ENCODE assay signal across 11 cellular contexts in genomic region chr11:118001494-118001971, GRCh38. TPM values are rescaled to one million over a fixed set of nuclear protein-coding genes. Genes with fewer than 3 reads are reported as not detected.
DNase-seq lines count a peak whose midpoint lies in the region; ATAC-seq and TF ChIP-seq lines count a peak whose summit lies in the region.
"Had no signal": no experiment of that assay in that cellular context is flagged by ENCODE, and none has a peak within 500 bp of the region (broad histone marks: within the 10 kb centered on the region; RNA-seq: fewer than 3 reads in every experiment).

No MANE protein-coding gene starts in this region.

- H3K27ac ChIP-seq in MM.1S (ENCODE audit: low read length) = peak overlapping the region; percentile 11; the same call in 1 of the 2 replicates
- H3K27ac ChIP-seq in mucosa of rectum (ENCODE audit: low read depth in 2 of 2, low read length in 2 of 2) = peak overlapping the region; percentile 76 to 88

- intact Hi-C loops in activated T-helper 2 cell treated with anti-CD3 and anti-CD28 coated beads, Interferon-gamma antibody, Interleukin-2, Interleukin-4, amounts not matched to agents 10 μg/mL and 5 μg/mL and 100 μg/mL, durations not matched to agents 14 hours and 24 hours and 36 hours (cut with micrococcal nuclease) = no loop called here

- H3K27me3 Mint-ChIP-seq in activated T-helper 2 cell treated with anti-CD3 and anti-CD28 coated beads, Interferon-gamma antibody, Interleukin-2, Interleukin-4, amounts not matched to agents 10 μg/mL and 5 μg/mL and 100 μg/mL, durations not matched to agents 14 hours and 24 hours and 36 hours (ENCODE audit: low read depth) = no peaks in the 10 kb centered on the region

- H3K36me3 Mint-ChIP-seq in activated T-helper 2 cell treated with anti-CD3 and anti-CD28 coated beads, Interferon-gamma antibody, Interleukin-2, Interleukin-4, amounts not matched to agents 10 μg/mL and 5 μg/mL and 100 μg/mL, durations not matched to agents 14 hours and 24 hours and 36 hours (ENCODE audit: low read depth) = peaks cover 79% of the 10 kb centered on the region

- H3K27ac Mint-ChIP-seq in activated T-helper 2 cell treated with anti-CD3 and anti-CD28 coated beads, Interferon-gamma antibody, Interleukin-2, Interleukin-4, amounts not matched to agents 10 μg/mL and 5 μg/mL and 100 μg/mL, durations not matched to agents 14 hours and 24 hours and 36 hours = peak overlapping the region; percentile 99

- ATAC-seq in HG03159 (IDR thresholded peaks at IDR 0.05; ENCODE audit: unreplicated experiment) = no peak

- H3K4me2 ChIP-seq in MM.1S (ENCODE audit: low read depth, low read length) = peak overlapping the region; percentile 12; the same call in 1 of the 2 replicates

- TF ChIP-seq CTCF in MM.1S (IDR thresholded peaks at IDR 0.05; ENCODE audit: low read length) = no peak

- peaks cover 14% of the 10 kb centered on the region for H3K36me3 ChIP-seq in MM.1S (replicated peaks; ENCODE audit: insufficient read depth, low read length)
- peaks cover 0 to 6% of the 10 kb centered on the region in 2 donors for H3K36me3 ChIP-seq in mucosa of rectum (ENCODE audit: control insufficient read depth in 2 of 2, insufficient read depth in 2 of 2, low read length in 2 of 2)

- H3K79me2 ChIP-seq in MM.1S (ENCODE audit: low read length) = no peaks in the 10 kb centered on the region

- H3K4me3 Mint-ChIP-seq in activated T-helper 2 cell treated with anti-CD3 and anti-CD28 coated beads, Interferon-gamma antibody, Interleukin-2, Interleukin-4, amounts not matched to agents 10 μg/mL and 5 μg/mL and 100 μg/mL, durations not matched to agents 14 hours and 24 hours and 36 hours (ENCODE audit: low read depth) = peak overlapping the region; percentile 54
- H3K4me3 Mint-ChIP-seq: neural crest cell had no signal

- H3K9ac ChIP-seq in MM.1S (ENCODE audit: low read length) (no peak overlapping the region), mucosa of rectum (ENCODE audit: low read depth in 1 of 2, low read length in 2 of 2) (no peak overlapping the region)

- H3K27me3 ChIP-seq in MM.1S (replicated peaks; ENCODE audit: insufficient read depth, low read length) (no peaks in the 10 kb centered on the region), mucosa of rectum (ENCODE audit: control insufficient read depth in 2 of 2, insufficient read depth in 2 of 2, low read length in 2 of 2) (no peaks in the 10 kb centered on the region)

- peaks cover 13% of the 10 kb centered on the region; the same call in 1 of the 2 replicates for H3F3A ChIP-seq in MM.1S (ENCODE audit: insufficient read depth, low read length)

- peaks cover 38% of the 10 kb centered on the region for H3K4me1 ChIP-seq in MM.1S (ENCODE audit: low read length)
- peaks cover 14 to 32% of the 10 kb centered on the region in 2 donors for H3K4me1 ChIP-seq in mucosa of rectum (ENCODE audit: control insufficient read depth in 2 of 2, insufficient read depth in 2 of 2, low read length in 2 of 2)

- peaks cover 86% of the 10 kb centered on the region for H3K4me1 Mint-ChIP-seq in activated T-helper 2 cell treated with anti-CD3 and anti-CD28 coated beads, Interferon-gamma antibody, Interleukin-2, Interleukin-4, amounts not matched to agents 10 μg/mL and 5 μg/mL and 100 μg/mL, durations not matched to agents 14 hours and 24 hours and 36 hours (ENCODE audit: low read depth)

- H3K4me3 ChIP-seq in MM.1S (ENCODE audit: low read length) = no peak overlapping the region
- no peak overlapping the region for H3K4me3 ChIP-seq in mucosa of rectum (ENCODE audit: low read length in 2 of 2)

- peaks cover 10% of the 10 kb centered on the region for H3K9me3 Mint-ChIP-seq in activated T-helper 2 cell treated with anti-CD3 and anti-CD28 coated beads, Interferon-gamma antibody, Interleukin-2, Interleukin-4, amounts not matched to agents 10 μg/mL and 5 μg/mL and 100 μg/mL, durations not matched to agents 14 hours and 24 hours and 36 hours

- no peaks in the 10 kb centered on the region for H3K9me2 ChIP-seq in MM.1S (replicated peaks; ENCODE audit: insufficient read depth, low read length)

- H3K9me3 ChIP-seq in MM.1S (replicated peaks; ENCODE audit: insufficient read depth, low read length) (no peaks in the 10 kb centered on the region), mucosa of rectum (ENCODE audit: control insufficient read depth in 2 of 2, low read length in 2 of 2) (peaks cover 2 to 4% of the 10 kb centered on the region in 2 donors)

- H2AFZ ChIP-seq in MM.1S (ENCODE audit: low read length) = no peak overlapping the region

- peak; percentile 68 for DNase-seq in CD1c-positive myeloid dendritic cell (ENCODE audit: extremely low spot score)
- peak; percentile 35 for DNase-seq in MM.1S
- peak; percentile 56 for DNase-seq in activated T-helper 2 cell treated with anti-CD3 and anti-CD28 coated beads, Interferon-gamma antibody, Interleukin-2, Interleukin-4, amounts not matched to agents 10 μg/mL and 5 μg/mL and 100 μg/mL, durations not matched to agents 14 hours and 24 hours and 36 hours (ENCODE audit: low spot score)
- no peak for DNase-seq in NCI-H1048 (lab: John Stamatoyannopoulos, UW)
- no peak for DNase-seq in UCSD-AML1 (lab: John Stamatoyannopoulos, UW; ENCODE audit: unreplicated experiment)
- no peak for DNase-seq in AG08395 (ENCODE audit: low spot score)
- DNase-seq: NCI-H1417, SW 1271 had no signal

- H4K20me1 ChIP-seq in MM.1S (ENCODE audit: insufficient read depth, low read length) = no peaks in the 10 kb centered on the region

RNA-seq across cellular contexts. Expression of gene IL10RA, which starts 15.3 kb away (rescaled TPM):
- total RNA-seq in activated T-helper 2 cell treated with anti-CD3 and anti-CD28 coated beads, Interferon-gamma antibody, Interleukin-2, Interleukin-4, amounts not matched to agents 10 μg/mL and 5 μg/mL and 100 μg/mL, durations not matched to agents 14 hours and 24 hours and 36 hours = 144 and 147 TPM in 2 replicates

Comparison
In these comparisons a context has a peak if more than half of its experiments do, and no peak if none do; other contexts are left out.
1. DNase-seq: peak in CD1c-positive myeloid dendritic cell (single experiment), MM.1S (single experiment) and activated T-helper 2 cell treated with anti-CD3 and anti-CD28 coated beads, Interferon-gamma antibody, Interleukin-2, Interleukin-4, amounts not matched to agents 10 μg/mL and 5 μg/mL and 100 μg/mL, durations not matched to agents 14 hours and 24 hours and 36 hours (single experiment); none in NCI-H1048 (single experiment), UCSD-AML1 (single experiment) and AG08395 (single experiment).